1 cellular context compared by ENCODE assay signal in the genomic region with DNA sequence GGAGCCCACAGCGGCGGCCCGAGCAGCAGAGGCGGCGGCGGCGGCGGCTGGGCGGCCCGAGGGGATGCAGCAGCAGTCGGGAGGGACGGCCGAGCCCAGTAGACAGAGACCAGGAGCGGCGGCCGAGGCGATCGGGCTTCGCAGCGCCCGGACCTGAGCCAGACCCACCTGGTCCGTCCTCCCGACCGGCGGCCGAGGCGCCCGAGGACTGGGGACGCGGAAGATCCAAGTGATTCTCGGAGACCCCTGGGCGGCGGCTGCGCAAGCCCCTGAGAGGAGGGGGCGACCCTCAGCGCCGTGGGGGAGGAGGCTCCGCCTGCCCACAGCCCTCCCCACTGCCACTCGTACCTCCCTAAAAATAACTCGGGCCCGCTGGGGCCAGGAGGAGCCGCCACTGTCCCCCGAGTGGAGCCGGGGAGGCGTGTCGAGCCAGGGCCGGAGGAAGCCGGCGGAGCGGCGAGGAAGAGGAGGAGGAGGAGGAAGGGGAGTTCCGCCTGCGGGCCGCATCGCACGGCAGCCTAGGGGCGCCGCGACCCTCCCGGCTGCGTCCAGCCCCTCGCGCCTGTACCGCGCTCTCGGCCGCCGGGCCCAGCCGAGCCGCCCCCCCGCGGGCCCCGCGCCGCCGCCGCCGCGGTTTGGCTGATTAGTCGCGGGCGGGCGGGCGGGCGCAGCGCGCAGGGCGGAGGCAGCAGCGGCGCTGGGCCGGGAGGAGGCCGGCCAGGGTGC.
TF ChIP-seq lines count a peak whose summit lies in the region.

No MANE protein-coding gene starts in this region.

TF ChIP-seq in K562, 482 proteins besides CTCF, POLR2A, EP300 and RAD21 (continued from another document):
- TF ChIP-seq, protein P1, sequence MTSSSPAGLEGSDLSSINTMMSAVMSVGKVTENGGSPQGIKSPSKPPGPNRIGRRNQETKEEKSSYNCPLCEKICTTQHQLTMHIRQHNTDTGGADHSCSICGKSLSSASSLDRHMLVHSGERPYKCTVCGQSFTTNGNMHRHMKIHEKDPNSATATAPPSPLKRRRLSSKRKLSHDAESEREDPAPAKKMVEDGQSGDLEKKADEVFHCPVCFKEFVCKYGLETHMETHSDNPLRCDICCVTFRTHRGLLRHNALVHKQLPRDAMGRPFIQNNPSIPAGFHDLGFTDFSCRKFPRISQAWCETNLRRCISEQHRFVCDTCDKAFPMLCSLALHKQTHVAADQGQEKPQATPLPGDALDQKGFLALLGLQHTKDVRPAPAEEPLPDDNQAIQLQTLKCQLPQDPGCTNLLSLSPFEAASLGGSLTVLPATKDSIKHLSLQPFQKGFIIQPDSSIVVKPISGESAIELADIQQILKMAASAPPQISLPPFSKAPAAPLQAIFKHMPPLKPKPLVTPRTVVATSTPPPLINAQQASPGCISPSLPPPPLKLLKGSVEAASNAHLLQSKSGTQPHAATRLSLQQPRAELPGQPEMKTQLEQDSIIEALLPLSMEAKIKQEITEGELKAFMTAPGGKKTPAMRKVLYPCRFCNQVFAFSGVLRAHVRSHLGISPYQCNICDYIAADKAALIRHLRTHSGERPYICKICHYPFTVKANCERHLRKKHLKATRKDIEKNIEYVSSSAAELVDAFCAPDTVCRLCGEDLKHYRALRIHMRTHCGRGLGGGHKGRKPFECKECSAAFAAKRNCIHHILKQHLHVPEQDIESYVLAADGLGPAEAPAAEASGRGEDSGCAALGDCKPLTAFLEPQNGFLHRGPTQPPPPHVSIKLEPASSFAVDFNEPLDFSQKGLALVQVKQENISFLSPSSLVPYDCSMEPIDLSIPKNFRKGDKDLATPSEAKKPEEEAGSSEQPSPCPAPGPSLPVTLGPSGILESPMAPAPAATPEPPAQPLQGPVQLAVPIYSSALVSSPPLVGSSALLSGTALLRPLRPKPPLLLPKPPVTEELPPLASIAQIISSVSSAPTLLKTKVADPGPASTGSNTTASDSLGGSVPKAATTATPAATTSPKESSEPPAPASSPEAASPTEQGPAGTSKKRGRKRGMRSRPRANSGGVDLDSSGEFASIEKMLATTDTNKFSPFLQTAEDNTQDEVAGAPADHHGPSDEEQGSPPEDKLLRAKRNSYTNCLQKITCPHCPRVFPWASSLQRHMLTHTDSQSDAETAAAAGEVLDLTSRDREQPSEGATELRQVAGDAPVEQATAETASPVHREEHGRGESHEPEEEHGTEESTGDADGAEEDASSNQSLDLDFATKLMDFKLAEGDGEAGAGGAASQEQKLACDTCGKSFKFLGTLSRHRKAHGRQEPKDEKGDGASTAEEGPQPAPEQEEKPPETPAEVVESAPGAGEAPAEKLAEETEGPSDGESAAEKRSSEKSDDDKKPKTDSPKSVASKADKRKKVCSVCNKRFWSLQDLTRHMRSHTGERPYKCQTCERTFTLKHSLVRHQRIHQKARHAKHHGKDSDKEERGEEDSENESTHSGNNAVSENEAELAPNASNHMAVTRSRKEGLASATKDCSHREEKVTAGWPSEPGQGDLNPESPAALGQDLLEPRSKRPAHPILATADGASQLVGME (CRISPR knock-in tag; IDR thresholded peaks at IDR 0.05): no peak
- TF ChIP-seq THRA (IDR thresholded peaks at IDR 0.05) (no peak), TCF7 (IDR thresholded peaks at IDR 0.05; ENCODE audit: borderline replicate concordance) (no peak), SFPQ (IDR thresholded peaks at IDR 0.05; ENCODE audit: low read depth, low read length) (no peak), ZC3H4 (CRISPR knock-in tag; IDR thresholded peaks at IDR 0.05; ENCODE audit: borderline replicate concordance) (peak; percentile 49; the same call in 1 of the 2 replicates), KLF6 (CRISPR knock-in tag; IDR thresholded peaks at IDR 0.05; ENCODE audit: borderline replicate concordance) (no peak), RB1 (IDR thresholded peaks at IDR 0.05; ENCODE audit: low read depth) (peak; percentile 70; the same call in 1 of the 2 replicates), BRF1 (IDR thresholded peaks at IDR 0.05; ENCODE audit: borderline replicate concordance, extremely low read depth, insufficient read length) (no peak), POLR2G (IDR thresholded peaks at IDR 0.05; ENCODE audit: low read depth, low read length) (peak; percentile 3), GABPA (tag; conservative IDR thresholded peaks at IDR 0.05; ENCODE audit: low read depth) (0 out of 2 replicates have a peak, but pooled peaks have one; percentile 21), HMGN3 (IDR thresholded peaks at IDR 0.05; ENCODE audit: borderline replicate concordance, extremely low read depth, insufficient read length, low read depth, low read length) (peak; percentile 81), MLLT1 (IDR thresholded peaks at IDR 0.05) (peak in 1 of 2 experiments; percentile 27; a peak in 1 of 4 replicates), ZNF224 (CRISPR knock-in tag; IDR thresholded peaks at IDR 0.05) (no peak), TRIM24 (IDR thresholded peaks at IDR 0.05) (no peak), IFI16 (CRISPR knock-in tag; IDR thresholded peaks at IDR 0.05) (no peak), YY1 (IDR thresholded peaks at IDR 0.05; ENCODE audit: borderline replicate concordance in 1 of 3, control insufficient read depth in 1 of 3, extremely low read depth in 1 of 3, insufficient read depth in 3 of 3, insufficient read length in 1 of 3, insufficient replicate concordance in 2 of 3, low read depth in 1 of 3, low read length in 2 of 3) (peak in 1 of 3 experiments; percentile 23), HDGF (IDR thresholded peaks at IDR 0.05) (no peak)
- TF ChIP-seq, protein P2, sequence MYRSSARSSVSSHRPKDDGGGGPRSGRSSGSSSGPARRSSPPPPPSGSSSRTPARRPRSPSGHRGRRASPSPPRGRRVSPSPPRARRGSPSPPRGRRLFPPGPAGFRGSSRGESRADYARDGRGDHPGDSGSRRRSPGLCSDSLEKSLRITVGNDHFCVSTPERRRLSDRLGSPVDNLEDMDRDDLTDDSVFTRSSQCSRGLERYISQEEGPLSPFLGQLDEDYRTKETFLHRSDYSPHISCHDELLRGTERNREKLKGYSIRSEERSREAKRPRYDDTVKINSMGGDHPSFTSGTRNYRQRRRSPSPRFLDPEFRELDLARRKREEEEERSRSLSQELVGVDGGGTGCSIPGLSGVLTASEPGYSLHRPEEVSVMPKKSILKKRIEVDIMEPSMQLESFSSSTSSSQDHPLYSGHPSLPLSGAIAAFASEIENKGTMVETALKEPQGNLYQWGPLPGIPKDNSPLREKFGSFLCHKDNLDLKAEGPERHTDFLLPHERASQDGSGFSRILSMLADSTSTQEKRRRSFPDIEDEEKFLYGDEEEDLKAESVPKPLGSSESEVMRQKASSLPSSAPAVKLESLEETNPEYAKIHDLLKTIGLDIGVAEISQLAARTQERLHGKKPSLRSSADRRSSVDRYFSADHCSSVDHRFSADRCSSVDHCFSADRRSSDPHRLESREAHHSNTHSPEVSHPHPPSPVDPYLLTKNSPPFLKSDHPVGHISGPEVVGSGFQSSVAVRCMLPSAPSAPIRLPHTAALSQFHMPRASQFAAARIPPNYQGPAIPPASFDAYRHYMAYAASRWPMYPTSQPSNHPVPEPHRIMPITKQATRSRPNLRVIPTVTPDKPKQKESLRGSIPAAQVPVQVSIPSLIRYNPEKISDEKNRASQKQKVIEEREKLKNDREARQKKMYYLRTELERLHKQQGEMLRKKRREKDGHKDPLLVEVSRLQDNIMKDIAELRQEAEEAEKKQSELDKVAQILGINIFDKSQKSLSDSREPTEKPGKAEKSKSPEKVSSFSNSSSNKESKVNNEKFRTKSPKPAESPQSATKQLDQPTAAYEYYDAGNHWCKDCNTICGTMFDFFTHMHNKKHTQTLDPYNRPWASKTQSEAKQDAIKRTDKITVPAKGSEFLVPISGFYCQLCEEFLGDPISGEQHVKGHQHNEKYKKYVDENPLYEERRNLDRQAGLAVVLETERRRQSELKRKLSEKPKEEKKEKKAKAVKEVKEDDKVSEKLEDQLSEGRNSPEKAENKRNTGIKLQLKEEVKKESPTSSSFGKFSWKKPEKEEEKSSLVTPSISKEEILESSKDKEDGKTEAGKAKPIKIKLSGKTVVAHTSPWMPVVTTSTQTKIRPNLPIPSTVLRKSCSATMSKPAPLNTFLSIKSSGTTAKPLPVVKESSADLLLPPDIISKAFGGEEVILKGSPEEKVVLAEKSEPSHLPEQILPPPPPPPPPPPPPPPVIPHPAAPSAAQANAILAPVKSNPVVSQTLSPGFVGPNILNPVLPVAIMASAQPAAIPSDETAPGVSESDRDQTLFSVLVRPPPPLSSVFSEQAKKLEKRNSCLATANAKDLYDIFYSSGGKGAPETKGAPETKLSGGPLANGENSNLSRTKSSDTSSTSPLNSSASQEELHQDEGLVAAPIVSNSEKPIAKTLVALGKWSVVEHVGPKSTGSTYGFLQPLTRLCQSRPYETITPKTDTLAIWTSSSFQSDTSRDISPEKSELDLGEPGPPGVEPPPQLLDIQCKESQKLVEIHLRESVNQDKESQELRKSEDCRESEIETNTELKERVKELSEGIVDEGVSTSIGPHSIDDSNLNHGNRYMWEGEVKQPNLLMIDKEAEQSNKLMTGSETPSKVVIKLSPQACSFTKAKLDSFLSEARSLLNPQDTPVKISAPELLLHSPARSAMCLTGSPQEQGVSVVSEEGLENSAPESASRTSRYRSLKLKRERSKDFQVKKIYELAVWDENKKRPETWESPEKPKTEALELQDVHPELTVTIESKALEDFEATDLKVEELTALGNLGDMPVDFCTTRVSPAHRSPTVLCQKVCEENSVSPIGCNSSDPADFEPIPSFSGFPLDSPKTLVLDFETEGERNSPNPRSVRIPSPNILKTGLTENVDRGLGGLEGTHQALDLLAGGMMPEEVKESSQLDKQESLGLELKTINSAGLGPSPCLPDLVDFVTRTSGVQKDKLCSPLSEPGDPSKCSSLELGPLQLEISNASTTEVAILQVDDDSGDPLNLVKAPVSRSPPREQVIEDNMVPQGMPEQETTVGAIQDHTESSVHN (IDR thresholded peaks at IDR 0.05; ENCODE audit: borderline replicate concordance in 1 of 2, low read depth in 1 of 2): no peak
- TF ChIP-seq, protein P3, sequence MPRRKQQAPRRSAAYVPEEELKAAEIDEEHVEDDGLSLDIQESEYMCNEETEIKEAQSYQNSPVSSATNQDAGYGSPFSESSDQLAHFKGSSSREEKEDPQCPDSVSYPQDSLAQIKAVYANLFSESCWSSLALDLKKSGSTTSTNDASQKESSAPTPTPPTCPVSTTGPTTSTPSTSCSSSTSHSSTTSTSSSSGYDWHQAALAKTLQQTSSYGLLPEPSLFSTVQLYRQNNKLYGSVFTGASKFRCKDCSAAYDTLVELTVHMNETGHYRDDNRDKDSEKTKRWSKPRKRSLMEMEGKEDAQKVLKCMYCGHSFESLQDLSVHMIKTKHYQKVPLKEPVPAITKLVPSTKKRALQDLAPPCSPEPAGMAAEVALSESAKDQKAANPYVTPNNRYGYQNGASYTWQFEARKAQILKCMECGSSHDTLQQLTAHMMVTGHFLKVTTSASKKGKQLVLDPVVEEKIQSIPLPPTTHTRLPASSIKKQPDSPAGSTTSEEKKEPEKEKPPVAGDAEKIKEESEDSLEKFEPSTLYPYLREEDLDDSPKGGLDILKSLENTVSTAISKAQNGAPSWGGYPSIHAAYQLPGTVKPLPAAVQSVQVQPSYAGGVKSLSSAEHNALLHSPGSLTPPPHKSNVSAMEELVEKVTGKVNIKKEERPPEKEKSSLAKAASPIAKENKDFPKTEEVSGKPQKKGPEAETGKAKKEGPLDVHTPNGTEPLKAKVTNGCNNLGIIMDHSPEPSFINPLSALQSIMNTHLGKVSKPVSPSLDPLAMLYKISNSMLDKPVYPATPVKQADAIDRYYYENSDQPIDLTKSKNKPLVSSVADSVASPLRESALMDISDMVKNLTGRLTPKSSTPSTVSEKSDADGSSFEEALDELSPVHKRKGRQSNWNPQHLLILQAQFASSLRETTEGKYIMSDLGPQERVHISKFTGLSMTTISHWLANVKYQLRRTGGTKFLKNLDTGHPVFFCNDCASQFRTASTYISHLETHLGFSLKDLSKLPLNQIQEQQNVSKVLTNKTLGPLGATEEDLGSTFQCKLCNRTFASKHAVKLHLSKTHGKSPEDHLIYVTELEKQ (CRISPR knock-in tag; IDR thresholded peaks at IDR 0.05): no peak
